Comparison of ENCODE assay signal across 21 cellular contexts in the genomic region with DNA sequence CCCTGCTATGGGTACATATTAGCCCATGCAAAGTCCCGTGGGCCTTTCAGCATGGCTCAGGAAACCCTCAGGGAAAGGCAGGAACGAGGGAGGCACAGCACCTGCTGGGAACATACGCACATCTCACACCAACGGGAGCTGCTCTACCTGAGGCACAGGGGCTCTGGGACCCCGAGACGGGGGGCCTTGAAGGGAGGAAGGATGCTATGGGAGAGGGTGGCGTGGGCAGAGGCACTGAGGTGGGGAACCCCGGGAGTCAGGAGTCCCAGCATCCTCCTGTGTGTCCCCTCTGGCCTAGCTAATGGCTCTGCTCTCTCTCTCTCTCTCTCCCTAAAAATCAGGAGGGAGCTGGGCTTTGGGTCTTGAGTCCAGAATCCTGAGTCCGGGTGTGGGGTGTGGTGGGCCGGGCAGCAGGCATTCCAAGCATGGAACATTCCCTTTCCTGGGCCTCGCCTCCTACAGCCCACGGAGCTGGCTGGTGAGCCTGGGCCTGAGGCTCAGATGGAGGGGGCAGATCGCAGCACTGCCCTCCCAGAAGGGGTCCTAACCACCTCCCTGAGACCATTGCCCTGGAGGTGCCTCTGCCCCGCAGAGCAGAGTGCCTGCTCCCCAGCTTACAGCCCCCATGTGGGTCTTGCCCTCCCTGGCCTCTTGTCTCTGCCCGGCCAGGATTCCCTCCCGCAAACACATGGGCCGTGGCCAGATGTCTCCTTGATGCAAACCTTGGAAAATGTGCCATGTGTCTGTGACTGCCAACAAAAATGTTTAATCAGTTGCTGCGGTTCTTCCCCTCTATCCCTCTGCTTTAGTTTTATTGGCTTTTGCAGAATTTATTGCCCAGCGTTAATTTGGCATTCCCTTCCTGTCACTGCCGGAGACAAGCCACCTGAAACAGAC.
DNase-seq lines count a peak whose midpoint lies in the region; ATAC-seq and TF ChIP-seq lines count a peak whose summit lies in the region.
"Had no signal": no experiment of that assay in that cellular context is flagged by ENCODE, and none has a peak within 500 bp of the region (broad histone marks: within the 10 kb centered on the region; RNA-seq: fewer than 3 reads in every experiment).

No MANE protein-coding gene starts in this region.

- 29 to 36% methylated on average over 19 to 20 of the region's 20 CpGs for WGBS in aorta, 2 donors
- WGBS in stomach, 5 donors = 76 to 86% (median 77%) methylated on average over 16 to 20 of the region's 20 CpGs

- no peaks in the 10 kb centered on the region for H3K36me3 ChIP-seq in aorta (ENCODE audit: control insufficient read depth in 1 of 2, insufficient read depth in 2 of 2, low read length in 1 of 2)
- H3K36me3 ChIP-seq in stomach = no peaks in the 10 kb centered on the region
- H3K36me3 ChIP-seq: BLaER1, tibial artery had no signal

- H3K9me3 ChIP-seq in aorta (ENCODE audit: control insufficient read depth, low read length) (no peaks in the 10 kb centered on the region), stomach (no peaks in the 10 kb centered on the region)
- H3K9me3 ChIP-seq: BLaER1, tibial artery had no signal

- H3K4me3 ChIP-seq in aorta (ENCODE audit: low read length in 2 of 2) (no peak overlapping the region), stomach (no peak overlapping the region)
- H3K4me3 ChIP-seq: BLaER1, GM23338, K562, tibial artery had no signal

- intact Hi-C loops in aorta (cut with DNase I) = no loop called here
- intact Hi-C loops in stomach (cut with DNase I; ENCODE audit: low total_unique reads) = no loop called here

- no peak for TF ChIP-seq POLR2A in stomach (IDR thresholded peaks at IDR 0.05)

- DNase-seq in NCI-H2196 (lab: John Stamatoyannopoulos, UW; ENCODE audit: unreplicated experiment) = peak; percentile 0
- no peak for DNase-seq in NCI-H2196 treated with DMSO at 0.1 percent for 48 hours (lab: John Stamatoyannopoulos, UW; ENCODE audit: unreplicated experiment)
- peak; percentile 52 for DNase-seq in myocyte (ENCODE audit: low read depth)
- no peak for DNase-seq in aorta
- DNase-seq in activated naive CD4-positive, alpha-beta T cell (lab: John Stamatoyannopoulos, UW) = no peak
- DNase-seq in stomach = no peak
- DNase-seq in NCI-H1105 treated with DMSO at 0.1 percent for 48 hours (lab: John Stamatoyannopoulos, UW) = no peak
- DNase-seq: activated CD8-positive, alpha-beta T cell treated with anti-CD3 and anti-CD28 coated beads for 36 hours; activated naive CD8-positive, alpha-beta T cell treated with anti-CD3 and anti-CD28 coated beads, Interleukin-2, amount 10 ng/mL, durations not matched to agents 7 days and 5 days; activated T-cell treated with anti-CD3 and anti-CD28 coated beads, Interleukin-2, amount 50 U/mL, for 72 hours; caudate nucleus; effector CD8-positive, alpha-beta T cell; left colon; NCI-H2171 treated with DMSO at 0.1 percent for 48 hours; NK-92 treated with Interleukin-12 subunit alpha and Interleukin-12 subunit beta, amount 100 ng/mL, for 24 hours; tibial artery had no signal

- TF ChIP-seq EP300 in stomach (IDR thresholded peaks at IDR 0.05) = no peak

- H3K4me1 ChIP-seq in aorta (ENCODE audit: control insufficient read depth in 1 of 2, insufficient read depth in 2 of 2, low read length in 2 of 2) = no peaks in the 10 kb centered on the region
- H3K4me1 ChIP-seq in stomach = peaks cover 0 to 14% (median 3%) of the 10 kb centered on the region in 4 donors
- H3K4me1 ChIP-seq: BLaER1 had no signal

- ATAC-seq in aorta (ENCODE audit: low FRiP score) = peak; percentile 24
- ATAC-seq: activated CD8-positive, alpha-beta T cell treated with anti-CD3 and anti-CD28 coated beads for 36 hours; activated T-cell treated with anti-CD3 and anti-CD28 coated beads, Interleukin-2, amount 50 U/mL, for 72 hours; GM23338; K562; left colon had no signal

- H3K27me3 ChIP-seq in aorta (ENCODE audit: control insufficient read depth in 1 of 2, insufficient read depth in 2 of 2, low read length in 1 of 2) (no peaks in the 10 kb centered on the region), stomach (no peaks in the 10 kb centered on the region)
- H3K27me3 ChIP-seq: BLaER1 had no signal

- TF ChIP-seq CTCF in VCaP (conservative IDR thresholded peaks at IDR 0.05) (no peak), stomach (IDR thresholded peaks at IDR 0.05) (no peak)

- H3K27ac ChIP-seq in VCaP (peak overlapping the region; percentile 99), aorta (ENCODE audit: low read depth in 1 of 2, low read length in 2 of 2) (no peak overlapping the region), stomach (no peak overlapping the region)
- H3K27ac ChIP-seq: 22Rv1, BLaER1 had no signal

Comparison
In these comparisons a context has a peak if more than half of its experiments do, and no peak if none do; other contexts are left out.
1. DNase-seq: peak in NCI-H2196 (single experiment) and myocyte (single experiment); none in NCI-H2196 treated with DMSO at 0.1 percent for 48 hours (single experiment), aorta (0 of 2), activated naive CD4-positive, alpha-beta T cell (0 of 4), stomach (single experiment) and NCI-H1105 treated with DMSO at 0.1 percent for 48 hours (single experiment).